8 cellular contexts compared by ENCODE assay signal in the genomic region with DNA sequence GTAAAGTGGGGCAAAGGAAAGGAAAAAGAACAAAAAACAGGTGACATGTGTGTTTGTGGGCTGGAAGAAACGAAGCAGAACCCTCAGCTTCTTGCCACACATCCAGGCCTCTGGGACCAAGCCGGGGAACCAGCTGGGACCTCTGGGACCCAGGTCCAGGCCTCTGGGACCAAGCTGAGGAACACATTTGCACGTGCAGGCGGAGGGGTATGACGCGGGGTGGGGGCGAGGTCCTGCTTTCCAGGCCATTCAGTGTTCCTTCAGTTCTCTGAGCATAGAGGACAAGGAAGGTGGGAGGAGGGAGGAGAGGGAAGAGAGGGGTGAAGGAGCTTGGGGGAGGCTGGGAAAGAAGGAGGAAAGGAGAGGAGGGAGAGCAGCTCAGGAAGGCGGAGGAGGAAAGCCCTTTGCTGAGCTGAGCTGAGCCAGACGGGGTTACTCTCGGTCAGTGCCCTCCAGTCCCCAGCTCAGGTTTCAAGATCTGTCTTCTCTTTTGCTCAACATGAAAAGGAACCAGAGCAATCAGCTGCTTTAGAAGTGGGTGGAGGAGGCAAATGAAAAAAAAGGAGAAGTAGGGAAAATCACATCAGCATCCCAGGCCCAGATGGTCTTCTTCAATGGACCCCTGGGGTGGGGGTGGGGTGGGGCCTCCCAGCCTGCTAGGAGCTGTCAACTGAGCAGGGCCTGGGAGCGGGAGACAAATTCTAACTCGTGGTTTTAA. TPM values are rescaled to one million over a fixed set of nuclear protein-coding genes. Genes with fewer than 3 reads are reported as not detected.
DNase-seq lines count a peak whose midpoint lies in the region; ATAC-seq and TF ChIP-seq lines count a peak whose summit lies in the region.

No MANE protein-coding gene starts in this region.

- H3K4me1 Mint-ChIP-seq in IgD-negative memory B cell (peaks cover 15 to 20% (median 16%) of the 10 kb centered on the region in 3 donors), osteocyte (ENCODE audit: unreplicated experiment) (peaks cover 72% of the 10 kb centered on the region)

- no peak overlapping the region for H3K4me3 ChIP-seq in fibroblast of villous mesenchyme (ENCODE audit: low read depth, low read length)

- no peaks in the 10 kb centered on the region for H3K27me3 Mint-ChIP-seq in IgD-negative memory B cell
- H3K27me3 Mint-ChIP-seq in osteocyte (ENCODE audit: unreplicated experiment) = no peaks in the 10 kb centered on the region

- H3K4me3 Mint-ChIP-seq in IgD-negative memory B cell (peak overlapping the region in 3 of 4 donors; percentile 15 to 88 (median 78)), osteocyte (ENCODE audit: unreplicated experiment) (no peak overlapping the region)

- TF ChIP-seq CTCF in fibroblast of villous mesenchyme (IDR thresholded peaks at IDR 0.05; ENCODE audit: insufficient read depth, low read depth, low read length) (no peak), osteocyte (IDR thresholded peaks at IDR 0.05) (no peak)

- ATAC-seq in GM21825 (IDR thresholded peaks at IDR 0.05; ENCODE audit: unreplicated experiment) = peak; percentile 92

- H3K27ac Mint-ChIP-seq in IgD-negative memory B cell (peak overlapping the region; percentile 73 to 89 (median 76)), osteocyte (ENCODE audit: unreplicated experiment) (peak overlapping the region; percentile 83)

- no peaks in the 10 kb centered on the region for H3K9me3 Mint-ChIP-seq in IgD-negative memory B cell
- no peaks in the 10 kb centered on the region for H3K9me3 Mint-ChIP-seq in osteocyte (ENCODE audit: unreplicated experiment)

- H3K36me3 Mint-ChIP-seq in IgD-negative memory B cell (no peaks in the 10 kb centered on the region), osteocyte (ENCODE audit: unreplicated experiment) (peaks cover 27% of the 10 kb centered on the region)

- DNase-seq in ELR (ENCODE audit: low read depth) = peak; percentile 78
- peak; percentile 65 for DNase-seq in SKM-1 (lab: John Stamatoyannopoulos, UW; ENCODE audit: unreplicated experiment)
- peak; percentile 95 for DNase-seq in fibroblast of villous mesenchyme (ENCODE audit: low read depth)
- no peak for DNase-seq in osteocyte (ENCODE audit: extremely low spot score, unreplicated experiment)
- DNase-seq in effector CD8-positive, alpha-beta T cell (lab: John Stamatoyannopoulos, UW) = no peak
- DNase-seq in stimulated activated CD4-positive, alpha-beta T cell treated with anti-CD3 and anti-CD28 coated beads, Interleukin-4, amount 100 ng/mL, for 1 hour = no peak

RNA-seq across cellular contexts. Expression of gene ABCA1, which starts 59.1 kb away (rescaled TPM):
- 1.3 TPM for polyA plus RNA-seq in IgD-negative memory B cell
- total RNA-seq in fibroblast of villous mesenchyme (88.3 and 132 TPM in 2 replicates), osteocyte (49.5 and 51.1 TPM in 2 replicates)

Comparison
In these comparisons a context has a peak if more than half of its experiments do, and no peak if none do; other contexts are left out.
1. DNase-seq: peak in ELR (single experiment), SKM-1 (single experiment) and fibroblast of villous mesenchyme (single experiment); none in osteocyte (single experiment), effector CD8-positive, alpha-beta T cell (single experiment) and stimulated activated CD4-positive, alpha-beta T cell treated with anti-CD3 and anti-CD28 coated beads, Interleukin-4, amount 100 ng/mL, for 1 hour (single experiment).